22 cellular contexts compared by ENCODE assay signal in the genomic region with DNA sequence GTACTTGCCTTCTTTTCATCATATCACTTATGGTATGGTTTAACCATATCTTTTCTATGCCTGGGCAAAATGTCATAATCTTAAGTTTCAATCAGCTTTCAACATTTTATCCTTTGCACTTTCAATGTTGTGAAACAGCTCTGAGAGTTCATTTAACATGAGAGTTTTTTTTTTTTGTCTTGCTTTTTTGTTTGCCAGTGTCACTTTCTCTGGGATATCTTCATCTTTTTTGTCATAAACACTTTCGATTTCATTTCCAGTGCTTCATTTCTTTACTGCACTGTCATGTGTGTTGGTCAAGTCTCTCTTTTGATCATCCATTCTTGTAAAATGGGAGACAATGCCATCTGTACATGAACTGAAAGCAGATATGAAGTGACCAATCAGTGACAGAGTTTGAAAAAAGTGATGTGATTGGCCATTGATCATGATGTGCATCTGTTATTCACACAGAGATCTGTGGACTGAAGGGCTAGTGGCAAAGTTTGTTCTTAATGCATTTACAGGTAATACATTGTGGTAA.
"Had no signal": no experiment of that assay in that cellular context is flagged by ENCODE, and none has a peak within 500 bp of the region (broad histone marks: within the 10 kb centered on the region; RNA-seq: fewer than 3 reads in every experiment).

No MANE protein-coding gene starts in this region.

- H3K9me3 Mint-ChIP-seq: activated naive CD4-positive, alpha-beta T cell treated with anti-CD3 and anti-CD28 coated beads, Interleukin-2, amount 50 U/mL, for 72 hours; naive thymus-derived CD8-positive, alpha-beta T cell had no signal

- H3K27ac ChIP-seq: esophagus squamous epithelium, heart right ventricle, lower lobe of right lung, right atrium auricular region, upper lobe of left lung, vagina had no signal

- H3K27me3 Mint-ChIP-seq: activated T-cell treated with anti-CD3 and anti-CD28 coated beads, Interleukin-2, amount 50 U/mL, for 24 hours; naive thymus-derived CD8-positive, alpha-beta T cell; stimulated activated naive CD8-positive, alpha-beta T cell treated with anti-CD3 and anti-CD28 coated beads, Interleukin-15, Interleukin-2, amounts not matched to agents 100 ng/mL and 50 ng/mL, for 24 hours had no signal

- H3K4me3 ChIP-seq: esophagus squamous epithelium, heart right ventricle, lower lobe of right lung, right atrium auricular region, upper lobe of left lung, vagina had no signal

- H3K27me3 ChIP-seq: esophagus squamous epithelium, heart right ventricle, right atrium auricular region, upper lobe of left lung, vagina had no signal

- H3K36me3 ChIP-seq: esophagus squamous epithelium, heart right ventricle, lower lobe of right lung, right atrium auricular region, upper lobe of left lung, vagina had no signal

- ATAC-seq: heart right ventricle; lower lobe of right lung; naive thymus-derived CD8-positive, alpha-beta T cell had no signal

- DNase-seq: activated CD4-positive, alpha-beta T cell treated with anti-CD3 and anti-CD28 coated beads for 48 hours; activated CD4-positive, alpha-beta T cell treated with anti-CD3 and anti-CD28 coated beads, Interleukin-2, amount 50 U/mL, for 48 hours; activated CD4-positive, CD25-positive, alpha-beta regulatory T cell; activated CD8-positive, alpha-beta memory T cell treated with anti-CD3 and anti-CD28 coated beads, Interleukin-2, amount 50 U/mL, for 48 hours; activated naive CD4-positive, alpha-beta T cell; activated T-cell treated with anti-CD3 and anti-CD28 coated beads, Interleukin-2, amount 50 U/mL, for 24 hours; anterior cingulate cortex; dermis blood vessel endothelial cell; effector CD4-positive, alpha-beta T cell; esophagus squamous epithelium; foreskin melanocyte; heart right ventricle; lower lobe of right lung; mesenchymal stem cell; naive thymus-derived CD8-positive, alpha-beta T cell; stimulated activated CD4-positive, alpha-beta T cell treated with anti-CD3 and anti-CD28 coated beads, Interleukin-2, amount 100 ng/mL, for 48 hours; substantia nigra; upper lobe of left lung had no signal

- H3K9me3 ChIP-seq: esophagus squamous epithelium, heart right ventricle, lower lobe of right lung, right atrium auricular region, upper lobe of left lung, vagina had no signal

- H3K27ac Mint-ChIP-seq: activated naive CD4-positive, alpha-beta T cell treated with anti-CD3 and anti-CD28 coated beads, Interleukin-2, amount 50 U/mL, for 72 hours; activated T-cell treated with anti-CD3 and anti-CD28 coated beads, Interleukin-2, amount 50 U/mL, for 24 hours; naive thymus-derived CD8-positive, alpha-beta T cell; stimulated activated naive CD8-positive, alpha-beta T cell treated with anti-CD3 and anti-CD28 coated beads, Interleukin-15, Interleukin-2, amounts not matched to agents 100 ng/mL and 50 ng/mL, for 24 hours had no signal

- H3K4me3 Mint-ChIP-seq: activated T-cell treated with anti-CD3 and anti-CD28 coated beads, Interleukin-2, amount 50 U/mL, for 24 hours; naive thymus-derived CD8-positive, alpha-beta T cell; stimulated activated naive CD8-positive, alpha-beta T cell treated with anti-CD3 and anti-CD28 coated beads, Interleukin-15, Interleukin-2, amounts not matched to agents 100 ng/mL and 50 ng/mL, for 24 hours had no signal

- H3K4me1 ChIP-seq: heart right ventricle, lower lobe of right lung, right atrium auricular region, upper lobe of left lung, vagina had no signal
